Comparison of ENCODE assay signal across 19 cellular contexts in genomic region chr1:186782791-186783190, GRCh38. TPM values are rescaled to one million over a fixed set of nuclear protein-coding genes. Genes with fewer than 3 reads are reported as not detected.
"Had no signal": no experiment of that assay in that cellular context is flagged by ENCODE, and none has a peak within 500 bp of the region (broad histone marks: within the 10 kb centered on the region; RNA-seq: fewer than 3 reads in every experiment).

No MANE protein-coding gene starts in this region.

- ATAC-seq: left colon; mucosa of descending colon; natural killer cell; right cardiac atrium; stimulated activated effector memory CD8-positive, alpha-beta T cell treated with anti-CD3 and anti-CD28 coated beads, Interleukin-12 subunit alpha, Interleukin-12 subunit beta, amount 100 ng/mL, for 72 hours had no signal

- DNase-seq: activated CD4-positive, alpha-beta memory T cell treated with anti-CD3 and anti-CD28 coated beads for 36 hours; activated CD4-positive, CD25-positive, alpha-beta regulatory T cell treated with anti-CD3 and anti-CD28 coated beads, Interleukin-2, amount 50 U/mL, for 72 hours; activated gamma-delta T cell treated with Interleukin-2 at 50 U/mL for 16 hours; activated naive CD8-positive, alpha-beta T cell treated with anti-CD3 and anti-CD28 coated beads, Interleukin-2, amount 10 ng/mL, durations not matched to agents 7 days and 5 days; activated T-cell treated with anti-CD3 and anti-CD28 coated beads, Interleukin-2, amount 50 U/mL, for 48 hours; aorta; glutamatergic neuron; left colon; mucosa of descending colon; natural killer cell; nucleus accumbens; right cardiac atrium; SW 1271 had no signal

- H3K27ac ChIP-seq: cardiac muscle cell, tibial nerve had no signal

- H3K4me3 ChIP-seq: cardiac muscle cell, lung, mucosa of descending colon, tibial nerve had no signal

- H3K36me3 ChIP-seq: cardiac muscle cell, tibial nerve had no signal

- H3K27me3 ChIP-seq: cardiac muscle cell, tibial nerve had no signal

- H3K9me3 ChIP-seq: mucosa of descending colon, tibial nerve had no signal

- FAIRE-seq: colon, endothelial cell of umbilical vein had no signal

- H3K4me1 ChIP-seq: tibial nerve had no signal

RNA-seq across cellular contexts. Expression of gene PLA2G4A, which starts 46.0 kb away (rescaled TPM):
- polyA plus RNA-seq: cardiac muscle cell had no signal
